Comparison of ENCODE assay signal across 8 cellular contexts in the genomic region with DNA sequence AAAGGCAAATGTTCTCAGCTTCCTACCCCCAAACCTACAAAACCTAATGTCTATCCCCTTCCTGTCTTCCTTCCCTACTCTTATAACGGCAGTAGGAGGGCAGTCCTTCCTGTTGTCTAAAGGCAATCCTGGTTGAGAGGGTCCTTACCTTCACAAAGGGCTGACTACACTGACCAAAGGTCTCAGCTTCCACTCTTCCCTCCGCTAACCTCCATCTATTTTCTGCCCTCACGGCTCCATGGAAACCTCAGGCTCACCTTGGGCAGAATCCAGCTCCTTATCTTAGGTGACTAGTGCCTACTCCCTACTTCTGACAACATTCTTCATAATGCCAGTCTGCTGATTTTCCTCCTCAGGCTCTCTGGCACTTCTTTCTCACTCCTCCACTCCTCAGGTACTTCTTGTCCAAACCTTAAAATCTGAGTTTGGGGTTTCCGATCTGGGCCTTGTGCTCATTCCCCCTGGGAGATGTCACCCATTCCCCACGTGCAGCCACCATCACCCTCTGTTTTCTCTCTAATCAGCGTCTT. TPM values are rescaled to one million over a fixed set of nuclear protein-coding genes. Genes with fewer than 3 reads are reported as not detected.
DNase-seq lines count a peak whose midpoint lies in the region; ATAC-seq lines count a peak whose summit lies in the region.

No MANE protein-coding gene starts in this region.

- H3K9ac ChIP-seq in skeletal muscle tissue (ENCODE audit: low read depth in 1 of 3, low read length in 3 of 3): peak overlapping the region; percentile 71 to 91 (median 84)

- no peaks in the 10 kb centered on the region for H3K9me3 Mint-ChIP-seq in activated T-cell treated with anti-CD3 and anti-CD28 coated beads, Interleukin-2, amount 50 U/mL, for 4 hours

- peaks cover 7% of the 10 kb centered on the region for H3K36me3 Mint-ChIP-seq in activated T-cell treated with anti-CD3 and anti-CD28 coated beads, Interleukin-2, amount 50 U/mL, for 4 hours (ENCODE audit: insufficient read depth)
- H3K36me3 Mint-ChIP-seq in T-helper 17 cell (ENCODE audit: low read depth): no peaks in the 10 kb centered on the region

- no peaks in the 10 kb centered on the region for H3K27me3 ChIP-seq in skeletal muscle tissue (ENCODE audit: control insufficient read depth in 3 of 3, insufficient read depth in 3 of 3, low read length in 3 of 3)

- H3K36me3 ChIP-seq in skeletal muscle tissue (ENCODE audit: control insufficient read depth in 3 of 3, insufficient read depth in 3 of 3, low read length in 3 of 3): no peaks in the 10 kb centered on the region

- H3K4me3 ChIP-seq in skeletal muscle tissue (ENCODE audit: low read length in 3 of 3): peak overlapping the region; percentile 98 to 100 (median 99)

- peak overlapping the region; percentile 94 for H3K27ac Mint-ChIP-seq in T-helper 17 cell

- H3K9me3 ChIP-seq in T-helper 17 cell (ENCODE audit: control insufficient read depth, low read length, poor library complexity, severe bottlenecking) (no peaks in the 10 kb centered on the region), skeletal muscle tissue (ENCODE audit: control insufficient read depth in 3 of 3, low read length in 3 of 3) (no peaks in the 10 kb centered on the region)

- peak overlapping the region; percentile 94 for H3K4me3 Mint-ChIP-seq in activated T-cell treated with anti-CD3 and anti-CD28 coated beads, Interleukin-2, amount 50 U/mL, for 4 hours
- peak overlapping the region; percentile 95 for H3K4me3 Mint-ChIP-seq in T-helper 17 cell

- no peak for ATAC-seq in activated T-cell treated with anti-CD3 and anti-CD28 coated beads, Interleukin-2, amount 50 U/mL, for 4 hours
- ATAC-seq in T-helper 17 cell: no peak

- H3K4me1 ChIP-seq in skeletal muscle tissue (ENCODE audit: control insufficient read depth in 3 of 3, insufficient read depth in 3 of 3, low read length in 3 of 3): peaks cover 12 to 22% (median 16%) of the 10 kb centered on the region in 3 donors

- peaks cover 32% of the 10 kb centered on the region for H3K4me1 Mint-ChIP-seq in activated T-cell treated with anti-CD3 and anti-CD28 coated beads, Interleukin-2, amount 50 U/mL, for 4 hours (ENCODE audit: low read depth)
- peaks cover 20% of the 10 kb centered on the region for H3K4me1 Mint-ChIP-seq in T-helper 17 cell

- H3K27me3 Mint-ChIP-seq in activated T-cell treated with anti-CD3 and anti-CD28 coated beads, Interleukin-2, amount 50 U/mL, for 4 hours (ENCODE audit: low read depth): no peaks in the 10 kb centered on the region
- H3K27me3 Mint-ChIP-seq in T-helper 17 cell: no peaks in the 10 kb centered on the region

- DNase-seq in activated T-cell treated with anti-CD3 and anti-CD28 coated beads, Interleukin-2, amount 50 U/mL, for 4 hours: no peak
- no peak for DNase-seq in activated T-cell treated with anti-CD3 and anti-CD28 coated beads, Interleukin-2, amount 50 U/mL, for 1 hour
- no peak for DNase-seq in T-helper 17 cell
- peak; percentile 15 for DNase-seq in globus pallidus (ENCODE audit: low spot score)
- DNase-seq in NCI-H187 (lab: John Stamatoyannopoulos, UW): no peak
- no peak for DNase-seq in NOMO-1 treated with DMSO at 0.1 percent for 48 hours (lab: John Stamatoyannopoulos, UW; ENCODE audit: unreplicated experiment)
- DNase-seq in NCI-H82 (lab: John Stamatoyannopoulos, UW): no peak

- H3K27ac ChIP-seq in skeletal muscle tissue (ENCODE audit: low read depth, low read length): peak overlapping the region; percentile 76

RNA-seq across cellular contexts. Expression of gene FBXL13, which starts 0.5 kb away (rescaled TPM):
- 1 to 10 TPM in 1 of 3 donors, under 1 TPM in 2; 0.84 to 1.1 (median 0.96) TPM for total RNA-seq in activated T-cell treated with anti-CD3 and anti-CD28 coated beads, Interleukin-2, amount 50 U/mL, for 4 hours
- total RNA-seq in T-helper 17 cell: 1 to 10 TPM; 1.3 to 1.4 TPM
- total RNA-seq in skeletal muscle tissue: 3.7 TPM

RNA-seq across cellular contexts. Expression of gene ARMC10, which starts 0.9 kb away (rescaled TPM):
- 10 to 100 TPM; 54.3 to 58.3 (median 55.1) TPM for total RNA-seq in activated T-cell treated with anti-CD3 and anti-CD28 coated beads, Interleukin-2, amount 50 U/mL, for 4 hours
- 10 to 100 TPM; 14.6 to 16.0 TPM for total RNA-seq in T-helper 17 cell
- 19.8 TPM for total RNA-seq in skeletal muscle tissue
